ENCODE assay signal across 8 cellular contexts in genomic region chr9:113274474-113275146, GRCh38. TPM values are rescaled to one million over a fixed set of nuclear protein-coding genes. Genes with fewer than 3 reads are reported as not detected.
A peak's percentile ranks its signal among the peaks of the same experiment; 100 is the strongest.
DNase-seq lines count a peak whose midpoint lies in the region; ATAC-seq and TF ChIP-seq lines count a peak whose summit lies in the region.

No MANE protein-coding gene starts in this region.

- H3K9me3 ChIP-seq in liver (ENCODE audit: control insufficient read depth in 4 of 4, low read length in 3 of 4) (no peaks in the 10 kb centered on the region), subcutaneous abdominal adipose tissue (ENCODE audit: control insufficient read depth in 5 of 5, low read length in 5 of 5) (no peaks in the 10 kb centered on the region)

- peak; percentile 3 for ATAC-seq in GM21619 (IDR thresholded peaks at IDR 0.05; ENCODE audit: unreplicated experiment)

- 0% methylated on average over 15 of the region's 15 CpGs for WGBS in liver

- TF ChIP-seq CTCF in LNCaP clone FGC (IDR thresholded peaks at IDR 0.05; ENCODE audit: control insufficient read depth, extremely low read depth, insufficient read depth) (peak; percentile 66), RWPE1 (conservative IDR thresholded peaks at IDR 0.05; ENCODE audit: low read depth) (peak; percentile 95), dorsolateral prefrontal cortex (IDR thresholded peaks at IDR 0.05 in 54 of 56, conservative IDR thresholded peaks at IDR 0.05 in 2 of 56; ENCODE audit: low read depth in 1 of 56, partially characterized antibody in 56 of 56) (peak; percentile 55 to 90 (median 78)), liver (IDR thresholded peaks at IDR 0.05; ENCODE audit: low read depth, low read length, missing input control) (peak; percentile 62)

- peak; percentile 13 to 46 for DNase-seq in activated CD4-positive, alpha-beta T cell treated with anti-CD3 and anti-CD28 coated beads for 4 hours
- DNase-seq in activated CD4-positive, alpha-beta T cell treated with anti-CD3 and anti-CD28 coated beads for 1 hour, result no peak
- DNase-seq in LNCaP clone FGC (ENCODE audit: low read depth), result no peak
- DNase-seq in RWPE1 (ENCODE audit: low spot score), result peak; percentile 80
- peak in 1 of 10 donors; percentile 7 for DNase-seq in dorsolateral prefrontal cortex

- TF ChIP-seq RAD21 in liver (IDR thresholded peaks at IDR 0.05), result peak; percentile 83 to 84

- H3K9ac ChIP-seq in liver (ENCODE audit: low read depth in 1 of 2, low read length in 2 of 2) (peak overlapping the region; percentile 88 to 89), subcutaneous abdominal adipose tissue (ENCODE audit: low read length in 5 of 5) (peak overlapping the region; percentile 87 to 99 (median 96))

- CTCF ChIA-PET in RWPE1 (lab: Yijun Ruan, JAX), result interaction anchor here (0.5 to 2.0 kb wide), 21 partner anchors 9 to 1584 kb away, joined by 3 to 8 read pairs (median 3); partner anchors contain the start of gene SLC31A1

- no peaks in the 10 kb centered on the region for H3K27me3 ChIP-seq in dorsolateral prefrontal cortex
- no peaks in the 10 kb centered on the region for H3K27me3 ChIP-seq in liver (ENCODE audit: control insufficient read depth in 4 of 4, insufficient read depth in 4 of 4, low read length in 3 of 4)
- H3K27me3 ChIP-seq in subcutaneous abdominal adipose tissue (ENCODE audit: control insufficient read depth in 5 of 5, insufficient read depth in 4 of 5, low read length in 5 of 5), result no peaks in the 10 kb centered on the region

- POLR2A ChIA-PET in RWPE1 (lab: Yijun Ruan, JAX; ENCODE audit: low non-redundant PET), result interaction anchor here (0.9 to 1.2 kb wide), 5 partner anchors 21 to 383 kb away, joined by 3 to 6 read pairs (median 4); partner anchors contain the start of genes FKBP15, SLC31A1 and WDR31

- H3K36me3 ChIP-seq in liver (ENCODE audit: control insufficient read depth in 4 of 4, insufficient read depth in 3 of 4, low read depth in 1 of 4, low read length in 3 of 4) (peaks cover 12 to 30% (median 25%) of the 10 kb centered on the region in 4 donors), subcutaneous abdominal adipose tissue (ENCODE audit: control insufficient read depth in 5 of 5, insufficient read depth in 5 of 5, low read length in 5 of 5) (peaks cover 26 to 56% (median 43%) of the 10 kb centered on the region in 5 donors)

- peak overlapping the region; percentile 97 for H3K4me3 ChIP-seq in LNCaP clone FGC (ENCODE audit: low read depth, low read length)
- peak overlapping the region; percentile 61 to 100 (median 88) for H3K4me3 ChIP-seq in dorsolateral prefrontal cortex
- H3K4me3 ChIP-seq in liver (ENCODE audit: low read depth in 1 of 3, low read length in 3 of 3), result peak overlapping the region; percentile 77 to 97 (median 94)
- H3K4me3 ChIP-seq in subcutaneous abdominal adipose tissue (ENCODE audit: low read depth in 1 of 5, low read length in 5 of 5), result peak overlapping the region; percentile 79 to 99 (median 91)

- intact Hi-C loops in dorsolateral prefrontal cortex (cut with DNase I), result loop anchor here (1.0 to 10.0 kb wide), 11 partner anchors 53 to 383 kb away; partner anchors contain the start of genes ALAD (in 2 of the 2), C9orf43 (in 2 of the 2), FKBP15 (in 2 of the 2) and POLE3 (in 2 of the 2)

- H3K4me1 ChIP-seq in liver (ENCODE audit: control insufficient read depth in 4 of 4, insufficient read depth in 4 of 4, low read length in 3 of 4) (peaks cover 4 to 36% (median 26%) of the 10 kb centered on the region in 4 donors), subcutaneous abdominal adipose tissue (ENCODE audit: control insufficient read depth in 5 of 5, insufficient read depth in 5 of 5, low read length in 5 of 5) (peaks cover 4 to 22% (median 18%) of the 10 kb centered on the region in 5 donors)

- peak overlapping the region; percentile 84 for H3K27ac ChIP-seq in RWPE1
- peak overlapping the region; percentile 66 to 99 (median 93) for H3K27ac ChIP-seq in dorsolateral prefrontal cortex
- peak overlapping the region; percentile 88 to 97 for H3K27ac ChIP-seq in liver (ENCODE audit: low read depth in 1 of 2, low read length in 2 of 2)
- peak overlapping the region; percentile 98 for H3K27ac ChIP-seq in subcutaneous abdominal adipose tissue (ENCODE audit: low read depth, low read length)

TF ChIP-seq in liver, 16 proteins besides CTCF, POLR2A, EP300 and RAD21:
- TF ChIP-seq GABPA (IDR thresholded peaks at IDR 0.05 in 1 of 2, conservative IDR thresholded peaks at IDR 0.05 in 1 of 2), result no peak
- no peak for TF ChIP-seq REST (IDR thresholded peaks at IDR 0.05)
- TF ChIP-seq HNF4A (conservative IDR thresholded peaks at IDR 0.05), result peak; percentile 16 to 32
- no peak for TF ChIP-seq RXRA (IDR thresholded peaks at IDR 0.05)
- peak; percentile 67 for TF ChIP-seq NR2F2 (IDR thresholded peaks at IDR 0.05)
- no peak for TF ChIP-seq FOXA1 (IDR thresholded peaks at IDR 0.05)
- TF ChIP-seq EGR1 (IDR thresholded peaks at IDR 0.05; ENCODE audit: low read depth in 2 of 2), result no peak
- TF ChIP-seq TAF1 (conservative IDR thresholded peaks at IDR 0.05), result no peak

RNA-seq across cellular contexts. Expression of gene CDC26, which starts 0.8 kb away (rescaled TPM):
- 10 to 100 TPM; 12.2 to 29.9 (median 18.8) TPM for total RNA-seq in dorsolateral prefrontal cortex
- 10 to 100 TPM; 12.5 to 16.7 TPM for total RNA-seq in liver
- polyA plus RNA-seq in liver, result 10 to 100 TPM; 25.9 to 38.9 TPM

RNA-seq across cellular contexts. Expression of gene PRPF4, which starts 0.8 kb away (rescaled TPM):
- total RNA-seq in dorsolateral prefrontal cortex (10 to 100 TPM; 10.2 to 24.7 (median 17.8) TPM), liver (10 to 100 TPM; 11.6 to 11.9 TPM)
- 1 to 10 TPM; 5.0 to 9.3 TPM for polyA plus RNA-seq in liver

RNA-seq across cellular contexts. Expression of gene RNF183, which starts 28.6 kb away (rescaled TPM):
- total RNA-seq in dorsolateral prefrontal cortex (1 to 10 TPM in 20 of 120 experiments, under 1 TPM in 26, not detected in 74; 0.25 to 2.2 (median 0.93) TPM), liver (not detected)
- polyA plus RNA-seq in liver, result under 1 TPM in 1 of 2 donors, not detected in 1; 0.07 TPM

RNA-seq across cellular contexts. Expression of gene SLC31A1, which starts 53.3 kb away (rescaled TPM):
- 10 to 100 TPM in 119 of 120 experiments, 1 to 10 TPM in 1; 9.4 to 18.3 (median 13.9) TPM for total RNA-seq in dorsolateral prefrontal cortex
- total RNA-seq in liver, result 10 to 100 TPM; 26.6 to 96.2 TPM
- 10 to 100 TPM; 40.1 to 49.8 TPM for polyA plus RNA-seq in liver

RNA-seq across cellular contexts. Expression of gene FKBP15, which starts 53.5 kb away (rescaled TPM):
- total RNA-seq in dorsolateral prefrontal cortex (10 to 100 TPM; 23.3 to 39.3 (median 31.2) TPM), liver (10 to 100 TPM; 16.8 to 18.2 TPM)
- 1 to 10 TPM; 6.2 to 9.1 TPM for polyA plus RNA-seq in liver

Comparison
In these comparisons a context has a peak if more than half of its experiments do, and no peak if none do; other contexts are left out.
1. DNase-seq: peak in activated CD4-positive, alpha-beta T cell treated with anti-CD3 and anti-CD28 coated beads for 4 hours (2 of 2) and RWPE1 (single experiment); none in activated CD4-positive, alpha-beta T cell treated with anti-CD3 and anti-CD28 coated beads for 1 hour (single experiment) and LNCaP clone FGC (single experiment).
2. Peak in every context shown above with its lines, with median percentiles within 50 percentile points of each other: H3K4me3 ChIP-seq, CTCF ChIP-seq and H3K27ac ChIP-seq.